12 cellular contexts compared by ENCODE assay signal in the genomic region with DNA sequence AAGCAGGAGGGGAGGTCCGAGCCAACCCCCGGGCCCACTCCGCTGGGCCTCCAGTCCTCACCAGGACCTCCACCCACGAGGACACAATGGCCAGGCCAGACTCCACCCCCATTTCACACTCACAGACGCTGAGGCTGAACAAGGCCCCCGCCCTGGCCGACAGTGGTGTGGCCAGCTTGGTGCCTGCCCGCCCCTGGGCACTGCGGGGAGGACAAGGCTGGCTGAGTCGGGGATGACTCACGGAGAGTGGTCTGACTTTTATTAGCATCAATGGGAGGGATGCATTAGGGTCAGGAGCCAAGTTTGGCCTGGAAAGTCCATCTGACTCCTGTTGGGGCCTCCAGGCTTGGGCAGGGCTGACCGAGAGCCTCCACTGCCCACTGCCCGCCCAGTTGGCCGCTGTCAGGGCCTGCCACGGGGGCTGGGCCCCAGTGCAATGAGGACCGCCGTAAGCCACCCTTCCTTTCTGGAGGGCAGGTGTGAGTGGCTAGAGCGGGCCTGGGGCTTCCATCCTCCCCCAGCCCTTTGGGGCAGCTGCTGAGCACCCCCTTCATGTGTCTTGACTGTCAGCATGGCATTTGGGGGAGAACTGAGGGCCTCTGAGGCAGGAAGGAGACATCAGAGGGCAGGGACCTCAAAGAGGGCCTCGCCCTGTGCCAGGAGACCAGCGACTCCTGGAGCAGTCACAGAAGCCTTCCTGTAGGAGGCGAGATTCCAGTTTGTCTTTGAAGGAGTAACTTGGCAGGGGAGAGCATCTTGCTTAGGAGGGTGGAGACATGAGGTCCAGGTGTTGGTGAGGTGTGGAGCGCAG. TPM values are rescaled to one million over a fixed set of nuclear protein-coding genes. Genes with fewer than 3 reads are reported as not detected.
DNase-seq lines count a peak whose midpoint lies in the region; ATAC-seq and FAIRE-seq lines count a peak whose summit lies in the region.
"Had no signal": no experiment of that assay in that cellular context is flagged by ENCODE, and none has a peak within 500 bp of the region (broad histone marks: within the 10 kb centered on the region; RNA-seq: fewer than 3 reads in every experiment).

No MANE protein-coding gene starts in this region.

- H3K27ac ChIP-seq in effector memory CD4-positive, alpha-beta T cell (ENCODE audit: insufficient read depth, low read length, poor library complexity, severe bottlenecking): no peak overlapping the region

- FAIRE-seq in RCC 7860 (lab: Jason Lieb, UNC): no peak

- H3K9me3 ChIP-seq in effector memory CD4-positive, alpha-beta T cell (ENCODE audit: control insufficient read depth, low read length): no peaks in the 10 kb centered on the region

- H3K4me3 ChIP-seq in effector memory CD4-positive, alpha-beta T cell (ENCODE audit: insufficient read depth, low read depth, low read length, poor library complexity, severe bottlenecking): no peak overlapping the region

- no peaks in the 10 kb centered on the region for H3K9me3 Mint-ChIP-seq in effector memory CD8-positive, alpha-beta T cell
- H3K9me3 Mint-ChIP-seq: central memory CD8-positive, alpha-beta T cell; stimulated activated naive B cell treated with anti-CD40 and anti-IgM and Interleukin-4, amounts not matched to agents 10 μg/mL and 1 μg/mL and 100 μg/mL, for 72 hours had no signal

- H3K4me1 ChIP-seq in effector memory CD4-positive, alpha-beta T cell (ENCODE audit: control insufficient read depth, insufficient read depth, low read length, poor library complexity, severe bottlenecking): peaks cover 3% of the 10 kb centered on the region

- no peaks in the 10 kb centered on the region for H3K27me3 ChIP-seq in effector memory CD4-positive, alpha-beta T cell (replicated peaks; ENCODE audit: control insufficient read depth, insufficient read depth, low read length, poor library complexity, severe bottlenecking)

- DNase-seq in GM03348 (ENCODE audit: low spot score): peak; percentile 73
- peak; percentile 45 for DNase-seq in RCC 7860 (ENCODE audit: low spot score)
- peak; percentile 84 for DNase-seq in fibroblast of gingiva (ENCODE audit: low read depth)
- peak; percentile 80 for DNase-seq in sciatic nerve (ENCODE audit: low spot score)
- DNase-seq in stimulated activated naive CD4-positive, alpha-beta T cell treated with Interleukin-2 at 50 U/mL for 16 hours (lab: John Stamatoyannopoulos, UW): no peak
- DNase-seq in effector memory CD8-positive, alpha-beta T cell: no peak
- no peak for DNase-seq in effector memory CD4-positive, alpha-beta T cell
- DNase-seq: retina; SHP77; stimulated activated naive B cell treated with anti-CD40 and anti-IgM and Interleukin-4, amounts not matched to agents 10 μg/mL and 1 μg/mL and 100 μg/mL, for 72 hours had no signal

- H3K27ac Mint-ChIP-seq in effector memory CD8-positive, alpha-beta T cell: peak overlapping the region in 1 of 2 donors; percentile 78
- H3K27ac Mint-ChIP-seq: stimulated activated naive B cell treated with anti-CD40 and anti-IgM and Interleukin-4, amounts not matched to agents 10 μg/mL and 1 μg/mL and 100 μg/mL, for 72 hours had no signal

- H3K36me3 Mint-ChIP-seq in effector memory CD8-positive, alpha-beta T cell (ENCODE audit: insufficient read depth): peaks cover 3% of the 10 kb centered on the region
- H3K36me3 Mint-ChIP-seq: stimulated activated naive B cell treated with anti-CD40 and anti-IgM and Interleukin-4, amounts not matched to agents 10 μg/mL and 1 μg/mL and 100 μg/mL, for 72 hours had no signal

- intact Hi-C loops in sciatic nerve (cut with DNase I): loop anchor here (10.0 kb wide), 1 partner anchor 1478 kb away; a partner anchor contains a TSS

- no peak overlapping the region for H3K4me3 Mint-ChIP-seq in effector memory CD8-positive, alpha-beta T cell
- H3K4me3 Mint-ChIP-seq: central memory CD8-positive, alpha-beta T cell; stimulated activated naive B cell treated with anti-CD40 and anti-IgM and Interleukin-4, amounts not matched to agents 10 μg/mL and 1 μg/mL and 100 μg/mL, for 72 hours had no signal

- peaks cover 6 to 18% of the 10 kb centered on the region in 2 donors for H3K4me1 Mint-ChIP-seq in effector memory CD8-positive, alpha-beta T cell (ENCODE audit: low read depth in 2 of 2)

- no peaks in the 10 kb centered on the region for H3K27me3 Mint-ChIP-seq in effector memory CD8-positive, alpha-beta T cell
- H3K27me3 Mint-ChIP-seq: central memory CD8-positive, alpha-beta T cell had no signal

- H3K36me3 ChIP-seq in effector memory CD4-positive, alpha-beta T cell (ENCODE audit: control insufficient read depth, insufficient read depth, low read length): no peaks in the 10 kb centered on the region

- ATAC-seq in sciatic nerve (peak; percentile 22), HG02981 (IDR thresholded peaks at IDR 0.05; ENCODE audit: unreplicated experiment) (no peak)
- ATAC-seq in effector memory CD8-positive, alpha-beta T cell (replicated peaks): no peak
- ATAC-seq: stimulated activated naive B cell treated with anti-CD40 and anti-IgM and Interleukin-4, amounts not matched to agents 10 μg/mL and 1 μg/mL and 100 μg/mL, for 72 hours had no signal

RNA-seq across cellular contexts. Expression of a gene that starts 10.6 kb away (rescaled TPM):
- 7.3 TPM for total RNA-seq in sciatic nerve

RNA-seq across cellular contexts. Expression of a gene that starts 10.7 kb away (rescaled TPM):
- total RNA-seq in sciatic nerve: 3.1 TPM

RNA-seq across cellular contexts. Expression of a gene that starts 42.0 kb away (rescaled TPM):
- total RNA-seq in sciatic nerve: 0.80 TPM

Comparison
In these comparisons a context has a peak if more than half of its experiments do, and no peak if none do; other contexts are left out.
1. DNase-seq: peak in GM03348 (single experiment), RCC 7860 (single experiment), fibroblast of gingiva (single experiment) and sciatic nerve (single experiment); none in stimulated activated naive CD4-positive, alpha-beta T cell treated with Interleukin-2 at 50 U/mL for 16 hours (single experiment), effector memory CD8-positive, alpha-beta T cell (0 of 3) and effector memory CD4-positive, alpha-beta T cell (0 of 3).